In the genomic region with DNA sequence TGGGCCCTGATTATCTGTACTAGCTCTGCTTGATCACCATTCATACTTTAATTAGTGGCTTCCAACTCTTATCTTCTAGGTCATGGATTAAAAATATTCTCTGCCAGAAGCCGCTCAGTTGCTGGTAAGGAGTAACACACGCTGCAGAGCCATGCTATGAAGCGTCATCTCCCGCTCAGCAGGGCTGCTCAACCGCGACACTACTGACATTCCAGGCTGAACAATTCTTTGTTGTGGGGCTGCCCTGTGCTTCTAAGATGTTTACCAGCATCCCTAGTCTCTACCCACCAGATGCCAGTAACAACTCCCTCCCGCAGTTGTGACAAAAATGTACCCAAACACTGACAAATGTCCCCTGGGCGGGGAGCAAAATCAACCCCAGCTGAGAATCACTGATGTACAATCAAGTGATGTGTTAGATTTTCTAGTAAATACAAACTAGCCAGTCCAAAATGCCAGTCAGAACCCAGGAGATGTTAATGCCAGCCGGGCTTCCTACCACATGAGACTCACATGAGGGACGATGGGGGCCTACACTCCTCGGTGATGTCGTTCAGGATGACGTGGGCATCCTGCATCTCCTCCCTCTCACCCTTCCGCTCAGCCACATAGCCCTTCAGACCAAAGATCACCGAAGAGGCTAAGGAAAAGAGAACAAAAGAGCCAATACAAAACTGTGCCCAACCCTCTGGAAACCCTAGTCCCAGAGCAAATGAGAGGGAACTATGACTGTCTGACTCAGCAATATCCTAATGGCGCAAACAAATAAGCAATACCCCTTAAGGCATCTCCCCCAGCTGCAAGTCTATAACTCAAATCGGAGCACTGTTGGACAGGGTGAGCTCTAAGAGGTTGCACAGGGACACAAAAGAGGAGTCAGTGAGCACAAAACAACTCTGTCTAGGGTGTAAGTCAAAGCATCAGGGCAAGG, we compare ENCODE assay signal across 2 cellular contexts.
A peak's percentile ranks its signal among the peaks of the same experiment; 100 is the strongest.
TF ChIP-seq lines count a peak whose summit lies in the region.

No MANE protein-coding gene starts in this region.

TF ChIP-seq in A549, 52 proteins besides CTCF, POLR2A, EP300 and RAD21:
- TF ChIP-seq CBX2 (IDR thresholded peaks at IDR 0.05; ENCODE audit: borderline replicate concordance, low read depth) = no peak
- no peak for TF ChIP-seq ATOH8 (CRISPR knock-in tag; IDR thresholded peaks at IDR 0.05; ENCODE audit: low read depth)
- no peak for TF ChIP-seq FOSL2 (IDR thresholded peaks at IDR 0.05)
- no peak for TF ChIP-seq FOSL2 (CRISPR knock-in tag; IDR thresholded peaks at IDR 0.05)
- TF ChIP-seq, protein P1, sequence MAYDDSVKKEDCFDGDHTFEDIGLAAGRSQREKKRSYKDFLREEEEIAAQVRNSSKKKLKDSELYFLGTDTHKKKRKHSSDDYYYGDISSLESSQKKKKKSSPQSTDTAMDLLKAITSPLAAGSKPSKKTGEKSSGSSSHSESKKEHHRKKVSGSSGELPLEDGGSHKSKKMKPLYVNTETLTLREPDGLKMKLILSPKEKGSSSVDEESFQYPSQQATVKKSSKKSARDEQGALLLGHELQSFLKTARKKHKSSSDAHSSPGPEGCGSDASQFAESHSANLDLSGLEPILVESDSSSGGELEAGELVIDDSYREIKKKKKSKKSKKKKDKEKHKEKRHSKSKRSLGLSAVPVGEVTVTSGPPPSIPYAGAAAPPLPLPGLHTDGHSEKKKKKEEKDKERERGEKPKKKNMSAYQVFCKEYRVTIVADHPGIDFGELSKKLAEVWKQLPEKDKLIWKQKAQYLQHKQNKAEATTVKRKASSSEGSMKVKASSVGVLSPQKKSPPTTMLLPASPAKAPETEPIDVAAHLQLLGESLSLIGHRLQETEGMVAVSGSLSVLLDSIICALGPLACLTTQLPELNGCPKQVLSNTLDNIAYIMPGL (CRISPR knock-in tag; IDR thresholded peaks at IDR 0.05; ENCODE audit: borderline replicate concordance) = no peak
- peak; percentile 67 for TF ChIP-seq MAFK (IDR thresholded peaks at IDR 0.05; ENCODE audit: partially characterized antibody)
- TF ChIP-seq SMC3 (IDR thresholded peaks at IDR 0.05) = no peak

TF ChIP-seq in IMR-90, 13 proteins besides CTCF, POLR2A, EP300 and RAD21:
- TF ChIP-seq RFX5 (IDR thresholded peaks at IDR 0.05; ENCODE audit: low read depth, low read length) = no peak
- peak; percentile 67 for TF ChIP-seq MAFK (IDR thresholded peaks at IDR 0.05; ENCODE audit: low read depth, low read length)
- TF ChIP-seq RCOR1 (IDR thresholded peaks at IDR 0.05; ENCODE audit: insufficient replicate concordance, low read length) = no peak
